ENCODE assay signal across 24 cellular contexts in the genomic region with DNA sequence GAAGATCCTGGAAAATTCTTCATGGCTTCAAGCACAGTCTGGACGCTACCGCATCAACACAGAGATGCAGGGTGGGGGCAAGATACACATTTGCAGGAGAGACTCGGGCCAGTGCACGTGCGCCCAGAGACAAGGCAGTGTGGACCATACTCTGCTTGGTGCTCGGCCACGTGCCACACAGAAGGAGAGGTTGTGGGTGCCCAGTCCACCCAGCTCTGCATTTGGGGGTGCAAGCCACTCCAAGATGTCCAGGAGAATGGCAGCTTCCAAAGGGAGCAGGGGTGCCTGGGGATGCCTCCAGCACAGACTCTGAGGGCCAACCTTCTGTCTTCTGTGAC.
"Had no signal": no experiment of that assay in that cellular context is flagged by ENCODE, and none has a peak within 500 bp of the region (broad histone marks: within the 10 kb centered on the region; RNA-seq: fewer than 3 reads in every experiment).

No MANE protein-coding gene starts in this region.

- H3K27ac Mint-ChIP-seq: activated CD4-positive, alpha-beta memory T cell treated with anti-CD3 and anti-CD28 coated beads for 36 hours; activated CD4-positive, alpha-beta T cell treated with anti-CD3 and anti-CD28 coated beads, Interleukin-2, amount 10 ng/mL, durations not matched to agents 7 days and 5 days; activated naive CD4-positive, alpha-beta T cell treated with anti-CD3 and anti-CD28 coated beads, Interleukin-2, amount 10 ng/mL, durations not matched to agents 7 days and 5 days; activated naive CD8-positive, alpha-beta T cell treated with anti-CD3 and anti-CD28 coated beads for 36 hours; activated T-helper 2 cell treated with anti-CD3 and anti-CD28 coated beads, Interferon-gamma antibody, Interleukin-2, Interleukin-4, amounts not matched to agents 10 μg/mL and 5 μg/mL and 100 μg/mL, durations not matched to agents 14 hours and 24 hours and 36 hours; T-cell had no signal

- H3K27ac ChIP-seq: KMS-11, SK-N-MC, VCaP had no signal

- H3K36me3 Mint-ChIP-seq: activated CD4-positive, alpha-beta memory T cell treated with anti-CD3 and anti-CD28 coated beads for 36 hours; activated naive CD4-positive, alpha-beta T cell treated with anti-CD3 and anti-CD28 coated beads, Interleukin-2, amount 10 ng/mL, durations not matched to agents 7 days and 5 days; activated naive CD8-positive, alpha-beta T cell treated with anti-CD3 and anti-CD28 coated beads for 36 hours; T-cell had no signal

- DNase-seq: activated CD4-positive, alpha-beta memory T cell treated with anti-CD3 and anti-CD28 coated beads for 36 hours; activated CD4-positive, alpha-beta T cell treated with anti-CD3 and anti-CD28 coated beads, Interleukin-2, amount 10 ng/mL, durations not matched to agents 7 days and 5 days; activated CD4-positive, CD25-positive, alpha-beta regulatory T cell; activated CD8-positive, alpha-beta memory T cell treated with anti-CD3 and anti-CD28 coated beads for 24 hours; activated gamma-delta T cell treated with Interleukin-2 at 50 U/mL for 16 hours; activated naive CD4-positive, alpha-beta T cell treated with anti-CD3 and anti-CD28 coated beads, Interleukin-2, amount 10 ng/mL, durations not matched to agents 7 days and 5 days; activated naive CD8-positive, alpha-beta T cell treated with anti-CD3 and anti-CD28 coated beads for 36 hours; activated T-cell treated with anti-CD3 and anti-CD28 coated beads, Interleukin-2, amount 50 U/mL, for 48 hours; NCI-H1092; NCI-H1417; NCI-H1694; NCI-H2029; NCI-H2107; NCI-H345; NCI-H510A; NCI-H526 treated with DMSO at 0.1 percent for 48 hours; NCI-H82; RPMI8226; T-cell had no signal

- H3K4me2 ChIP-seq: KMS-11 had no signal

- ATAC-seq: Panc1, T-cell had no signal

- H3K4me3 Mint-ChIP-seq: activated CD4-positive, alpha-beta memory T cell treated with anti-CD3 and anti-CD28 coated beads for 36 hours; activated CD4-positive, alpha-beta T cell treated with anti-CD3 and anti-CD28 coated beads, Interleukin-2, amount 10 ng/mL, durations not matched to agents 7 days and 5 days; activated naive CD4-positive, alpha-beta T cell treated with anti-CD3 and anti-CD28 coated beads, Interleukin-2, amount 10 ng/mL, durations not matched to agents 7 days and 5 days; activated naive CD8-positive, alpha-beta T cell treated with anti-CD3 and anti-CD28 coated beads for 36 hours; T-cell had no signal

- H3K9ac ChIP-seq: KMS-11 had no signal

- H3K9me3 Mint-ChIP-seq: activated CD4-positive, alpha-beta memory T cell treated with anti-CD3 and anti-CD28 coated beads for 36 hours; activated CD4-positive, alpha-beta T cell treated with anti-CD3 and anti-CD28 coated beads, Interleukin-2, amount 10 ng/mL, durations not matched to agents 7 days and 5 days; activated naive CD4-positive, alpha-beta T cell treated with anti-CD3 and anti-CD28 coated beads, Interleukin-2, amount 10 ng/mL, durations not matched to agents 7 days and 5 days; activated naive CD8-positive, alpha-beta T cell treated with anti-CD3 and anti-CD28 coated beads for 36 hours; activated T-helper 2 cell treated with anti-CD3 and anti-CD28 coated beads, Interferon-gamma antibody, Interleukin-2, Interleukin-4, amounts not matched to agents 10 μg/mL and 5 μg/mL and 100 μg/mL, durations not matched to agents 14 hours and 24 hours and 36 hours; T-cell had no signal

- H3K4me3 ChIP-seq: SK-N-MC had no signal
